In genomic region chr1:39387452-39387851, GRCh38 we compare ENCODE assay signal across 9 cellular contexts.
DNase-seq lines count a peak whose midpoint lies in the region; TF ChIP-seq lines count a peak whose summit lies in the region.
"Had no signal": no experiment of that assay in that cellular context is flagged by ENCODE, and none has a peak within 500 bp of the region (broad histone marks: within the 10 kb centered on the region; RNA-seq: fewer than 3 reads in every experiment).

No MANE protein-coding gene starts in this region.

- no peak overlapping the region for H3K4me3 Mint-ChIP-seq in activated CD4-positive, alpha-beta T cell treated with anti-CD3 and anti-CD28 coated beads, Interleukin-2, amount 10 ng/mL, durations not matched to agents 24 days and 14 days
- H3K4me3 Mint-ChIP-seq: activated naive CD8-positive, alpha-beta T cell treated with anti-CD3 and anti-CD28 coated beads, Interleukin-2, amount 10 ng/mL, durations not matched to agents 7 days and 5 days had no signal

- no peaks in the 10 kb centered on the region for H3K27me3 ChIP-seq in SJSA1 (replicated peaks)
- H3K27me3 ChIP-seq in smooth muscle cell (ENCODE audit: low read depth): no peaks in the 10 kb centered on the region
- H3K27me3 ChIP-seq in effector memory CD4-positive, alpha-beta T cell (replicated peaks; ENCODE audit: control insufficient read depth, insufficient read depth, low read length, poor library complexity, severe bottlenecking): no peaks in the 10 kb centered on the region

- peak; percentile 17 for TF ChIP-seq CTCF in smooth muscle cell (IDR thresholded peaks at IDR 0.05; ENCODE audit: borderline replicate concordance, insufficient read depth, poor library complexity, severe bottlenecking)

- H3K36me3 Mint-ChIP-seq in activated CD4-positive, alpha-beta T cell treated with anti-CD3 and anti-CD28 coated beads, Interleukin-2, amount 10 ng/mL, durations not matched to agents 24 days and 14 days (ENCODE audit: low read depth): peaks cover 59% of the 10 kb centered on the region

- H3K27ac Mint-ChIP-seq in activated CD4-positive, alpha-beta T cell treated with anti-CD3 and anti-CD28 coated beads, Interleukin-2, amount 10 ng/mL, durations not matched to agents 24 days and 14 days: peak overlapping the region; percentile 5
- H3K27ac Mint-ChIP-seq: activated naive CD8-positive, alpha-beta T cell treated with anti-CD3 and anti-CD28 coated beads, Interleukin-2, amount 10 ng/mL, durations not matched to agents 7 days and 5 days had no signal

- H3K4me1 Mint-ChIP-seq in activated CD4-positive, alpha-beta T cell treated with anti-CD3 and anti-CD28 coated beads, Interleukin-2, amount 10 ng/mL, durations not matched to agents 24 days and 14 days: peaks cover 15% of the 10 kb centered on the region

- no peak overlapping the region for H3K9ac ChIP-seq in smooth muscle cell (ENCODE audit: low read depth)

- H3K27me3 Mint-ChIP-seq in activated CD4-positive, alpha-beta T cell treated with anti-CD3 and anti-CD28 coated beads, Interleukin-2, amount 10 ng/mL, durations not matched to agents 24 days and 14 days: no peaks in the 10 kb centered on the region
- H3K27me3 Mint-ChIP-seq: activated naive CD8-positive, alpha-beta T cell treated with anti-CD3 and anti-CD28 coated beads, Interleukin-2, amount 10 ng/mL, durations not matched to agents 7 days and 5 days had no signal

- no peaks in the 10 kb centered on the region for H3K9me3 Mint-ChIP-seq in activated CD4-positive, alpha-beta T cell treated with anti-CD3 and anti-CD28 coated beads, Interleukin-2, amount 10 ng/mL, durations not matched to agents 24 days and 14 days
- H3K9me3 Mint-ChIP-seq: activated naive CD8-positive, alpha-beta T cell treated with anti-CD3 and anti-CD28 coated beads, Interleukin-2, amount 10 ng/mL, durations not matched to agents 7 days and 5 days had no signal

- DNase-seq in activated CD4-positive, alpha-beta T cell treated with anti-CD3 and anti-CD28 coated beads, Interleukin-2, amount 10 ng/mL, durations not matched to agents 24 days and 14 days: no peak
- DNase-seq in activated CD4-positive, alpha-beta T cell treated with anti-CD3 and anti-CD28 coated beads for 48 hours: no peak
- DNase-seq in SJSA1 (ENCODE audit: low read depth in 1 of 2, low spot score in 2 of 2): peak; percentile 69 to 72
- peak; percentile 89 for DNase-seq in fibroblast of peridontal ligament (ENCODE audit: extremely low read depth)
- no peak for DNase-seq in smooth muscle cell (lab: John Stamatoyannopoulos, UW; ENCODE audit: unreplicated experiment)
- no peak for DNase-seq in NCI-H2081 (lab: John Stamatoyannopoulos, UW)
- DNase-seq in effector memory CD4-positive, alpha-beta T cell: no peak
- DNase-seq in activated CD8-positive, alpha-beta memory T cell treated with anti-CD3 and anti-CD28 coated beads, Interleukin-2, amount 50 U/mL, for 48 hours: no peak
- DNase-seq: activated naive CD8-positive, alpha-beta T cell treated with anti-CD3 and anti-CD28 coated beads, Interleukin-2, amount 10 ng/mL, durations not matched to agents 7 days and 5 days had no signal

- H3K4me3 ChIP-seq in SJSA1 (no peak overlapping the region), smooth muscle cell (no peak overlapping the region)
- no peak overlapping the region for H3K4me3 ChIP-seq in effector memory CD4-positive, alpha-beta T cell (ENCODE audit: insufficient read depth, low read depth, low read length, poor library complexity, severe bottlenecking)

- H3K36me3 ChIP-seq in SJSA1 (peaks cover 76% of the 10 kb centered on the region), smooth muscle cell (ENCODE audit: low read depth) (peaks cover 13% of the 10 kb centered on the region)
- peaks cover 64% of the 10 kb centered on the region for H3K36me3 ChIP-seq in effector memory CD4-positive, alpha-beta T cell (ENCODE audit: control insufficient read depth, insufficient read depth, low read length)

- H3K27ac ChIP-seq in SJSA1 (peak overlapping the region; percentile 47), smooth muscle cell (ENCODE audit: low read depth) (peak overlapping the region; percentile 25)
- H3K27ac ChIP-seq in effector memory CD4-positive, alpha-beta T cell (ENCODE audit: insufficient read depth, low read length, poor library complexity, severe bottlenecking): no peak overlapping the region

- peaks cover 30% of the 10 kb centered on the region for H4K20me1 ChIP-seq in smooth muscle cell (ENCODE audit: low read depth)

- no peak overlapping the region for H2AFZ ChIP-seq in smooth muscle cell (ENCODE audit: low read depth)

- no peaks in the 10 kb centered on the region for H3K9me3 ChIP-seq in SJSA1 (replicated peaks)
- no peaks in the 10 kb centered on the region for H3K9me3 ChIP-seq in smooth muscle cell (replicated peaks; ENCODE audit: low read depth)
- H3K9me3 ChIP-seq in effector memory CD4-positive, alpha-beta T cell (ENCODE audit: control insufficient read depth, low read length): no peaks in the 10 kb centered on the region

- H3K4me2 ChIP-seq in smooth muscle cell: no peak overlapping the region

- WGBS in smooth muscle cell (ENCODE audit: low lambda C conversion rate): 57% methylated on average over 4 of the region's 4 CpGs

- intact Hi-C loops in activated CD4-positive, alpha-beta T cell treated with anti-CD3 and anti-CD28 coated beads, Interleukin-2, amount 10 ng/mL, durations not matched to agents 24 days and 14 days (cut with micrococcal nuclease): no loop called here

- peaks cover 32% of the 10 kb centered on the region for H3K79me2 ChIP-seq in smooth muscle cell (ENCODE audit: low read depth)

- H3F3A ChIP-seq in smooth muscle cell (ENCODE audit: low read depth): peaks cover 43% of the 10 kb centered on the region

- H3K4me1 ChIP-seq in SJSA1 (replicated peaks): peaks cover 33% of the 10 kb centered on the region
- peaks cover 16% of the 10 kb centered on the region for H3K4me1 ChIP-seq in smooth muscle cell (ENCODE audit: low read depth)
- H3K4me1 ChIP-seq in effector memory CD4-positive, alpha-beta T cell (ENCODE audit: control insufficient read depth, insufficient read depth, low read length, poor library complexity, severe bottlenecking): no peaks in the 10 kb centered on the region

Comparison
In these comparisons a context has a peak if more than half of its experiments do, and no peak if none do; other contexts are left out.
1. DNase-seq: peak in SJSA1 (2 of 2) and fibroblast of peridontal ligament (single experiment); none in activated CD4-positive, alpha-beta T cell treated with anti-CD3 and anti-CD28 coated beads, Interleukin-2, amount 10 ng/mL, durations not matched to agents 24 days and 14 days (single experiment), activated CD4-positive, alpha-beta T cell treated with anti-CD3 and anti-CD28 coated beads for 48 hours (single experiment), smooth muscle cell (single experiment), NCI-H2081 (0 of 2), effector memory CD4-positive, alpha-beta T cell (0 of 3) and activated CD8-positive, alpha-beta memory T cell treated with anti-CD3 and anti-CD28 coated beads, Interleukin-2, amount 50 U/mL, for 48 hours (single experiment).